8 cellular contexts compared by ENCODE assay signal in genomic region chr3:27659279-27660021, GRCh38.
A peak's percentile ranks its signal among the peaks of the same experiment; 100 is the strongest.
DNase-seq lines count a peak whose midpoint lies in the region; ATAC-seq and FAIRE-seq lines count a peak whose summit lies in the region.

No MANE protein-coding gene starts in this region.

- FAIRE-seq in RCC 7860 (lab: Jason Lieb, UNC) = no peak

- intact Hi-C loops in left ventricle myocardium superior (cut with micrococcal nuclease) = no loop called here

- ATAC-seq in GM19328 (IDR thresholded peaks at IDR 0.05; ENCODE audit: unreplicated experiment) = peak; percentile 68
- peak; percentile 75 for ATAC-seq in HG03378 (IDR thresholded peaks at IDR 0.05; ENCODE audit: unreplicated experiment)
- ATAC-seq in left ventricle myocardium superior = peak; percentile 68

- DNase-seq in D341Med (ENCODE audit: low spot score) (peak; percentile 76), RCC 7860 (ENCODE audit: low spot score) (peak; percentile 31), left ventricle myocardium superior (peak; percentile 78), cerebellar nuclear complex (lab: John Stamatoyannopoulos, UW) (no peak)
- peak; percentile 34 for DNase-seq in activated naive CD4-positive, alpha-beta T cell treated with anti-CD3 and anti-CD28 coated beads, Interleukin-2, amount 50 U/mL, for 16 hours
- peak; percentile 28 to 35 for DNase-seq in stimulated activated CD4-positive, alpha-beta T cell treated with anti-CD3 and anti-CD28 coated beads, Interleukin-1b, Interleukin-23, amount 100 ng/mL, for 4 hours (ENCODE audit: low read depth in 2 of 2)

Comparison
In these comparisons a context has a peak if more than half of its experiments do, and no peak if none do; other contexts are left out.
1. DNase-seq: peak in D341Med (single experiment), RCC 7860 (single experiment), activated naive CD4-positive, alpha-beta T cell treated with anti-CD3 and anti-CD28 coated beads, Interleukin-2, amount 50 U/mL, for 16 hours (single experiment), left ventricle myocardium superior (single experiment) and stimulated activated CD4-positive, alpha-beta T cell treated with anti-CD3 and anti-CD28 coated beads, Interleukin-1b, Interleukin-23, amount 100 ng/mL, for 4 hours (2 of 2); none in cerebellar nuclear complex (0 of 2).
2. Peak in every context shown above with its lines, with median percentiles within 50 percentile points of each other: ATAC-seq.